Comparison of ENCODE assay signal across 8 cellular contexts in the genomic region with DNA sequence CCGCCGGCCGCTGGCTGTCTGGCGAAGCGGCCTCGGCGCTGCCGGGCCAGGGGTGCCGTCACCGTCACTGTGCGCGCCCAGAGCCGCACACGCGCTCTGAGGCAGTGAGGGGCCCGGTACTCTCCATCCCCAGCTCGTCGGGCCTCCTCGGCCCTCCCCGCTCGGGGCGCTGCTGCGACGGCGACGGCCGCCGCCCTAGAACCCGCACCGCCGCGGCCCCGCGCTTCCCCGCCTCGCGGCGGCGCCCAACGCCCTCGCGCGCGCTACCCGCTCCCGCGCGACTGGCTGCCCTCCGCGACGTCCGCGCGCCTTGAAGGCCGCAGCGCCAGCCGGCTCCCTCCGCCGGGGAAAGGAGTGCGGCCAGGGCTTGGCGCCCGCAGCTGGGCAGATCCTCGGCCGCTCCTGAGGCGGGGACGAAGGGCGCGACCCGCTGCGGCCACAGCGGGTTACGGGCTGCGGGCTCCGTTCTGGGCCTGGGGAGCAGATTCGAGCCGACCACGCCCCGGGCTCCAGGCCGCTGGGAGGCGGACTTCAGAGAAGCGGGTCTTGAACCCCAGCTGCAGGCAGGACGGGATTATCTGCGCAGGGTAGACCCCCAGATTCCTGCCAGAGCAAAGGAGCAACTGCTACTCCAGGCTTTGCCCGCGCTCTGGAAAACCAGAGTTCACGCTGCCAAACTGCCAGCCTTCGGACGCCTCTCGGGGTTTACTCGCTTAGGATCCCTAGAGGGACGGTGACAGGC. TPM values are rescaled to one million over a fixed set of nuclear protein-coding genes. Genes with fewer than 3 reads are reported as not detected.
DNase-seq lines count a peak whose midpoint lies in the region; ATAC-seq and TF ChIP-seq lines count a peak whose summit lies in the region.

A gene (minus strand): TSS at position 283 of the 742 bp plus-strand sequence. CDS start 519 bp downstream, outside the sequence.

- H3K4me3 Mint-ChIP-seq in endodermal cell = peak within 1 kb of the TSS; percentile 75

- peaks cover 11% of the 10 kb centered on the region for H3K36me3 Mint-ChIP-seq in endodermal cell (ENCODE audit: low read depth)

- H3K27ac ChIP-seq in endodermal cell (ENCODE audit: low read depth, low read length) = peak within 1 kb of the TSS; percentile 73

- peak within 1 kb of the TSS; percentile 92 for H3K4me3 ChIP-seq in endodermal cell (ENCODE audit: low read length)

- no peaks in the 10 kb centered on the region for H3K27me3 ChIP-seq in endodermal cell (ENCODE audit: control insufficient read depth, insufficient read depth, low read length, poor library complexity, severe bottlenecking)

- H3K4me1 ChIP-seq in endodermal cell (ENCODE audit: control insufficient read depth, insufficient read depth, low read length) = no peaks in the 10 kb centered on the region

- no peaks in the 10 kb centered on the region for H3K9me3 ChIP-seq in endodermal cell (ENCODE audit: control insufficient read depth, low read length)

- DNase-seq in C1 segment of cervical spinal cord (lab: John Stamatoyannopoulos, UW) (peak in 13 of 14 donors; percentile 19 to 84 (median 65)), NCI-H1048 (lab: John Stamatoyannopoulos, UW) (peak; percentile 43), endodermal cell (peak; percentile 92), lung microvascular endothelial cell (ENCODE audit: low read depth in 2 of 2) (peak; percentile 78 to 81)
- peak; percentile 39 for DNase-seq in activated CD4-positive, alpha-beta T cell treated with anti-CD3 and anti-CD28 coated beads, Interleukin-2, amount 50 U/mL, for 1 hour
- DNase-seq in stimulated activated CD4-positive, alpha-beta T cell treated with anti-CD3 and anti-CD28 coated beads, Interleukin-4, amount 100 ng/mL, for 4 hours = peak; percentile 33 to 56

- peaks cover 15% of the 10 kb centered on the region for H3K27me3 Mint-ChIP-seq in endodermal cell (ENCODE audit: insufficient read depth)

- H3K27ac Mint-ChIP-seq in endodermal cell = peak within 1 kb of the TSS; percentile 88

- H3K9ac ChIP-seq in endodermal cell (ENCODE audit: extremely low read depth, low read length, poor library complexity, severe bottlenecking) = peak within 1 kb of the TSS; percentile 59

- peaks cover 3% of the 10 kb centered on the region for H3K4me1 Mint-ChIP-seq in endodermal cell

- no peaks in the 10 kb centered on the region for H3K9me3 Mint-ChIP-seq in endodermal cell

- 11 to 22% methylated on average over 57 to 91 of the region's 91 CpGs for WGBS in endodermal cell (ENCODE audit: insufficient coverage in 1 of 2, insufficient read length in 1 of 2), 2 experiments

- TF ChIP-seq CTCF in endodermal cell (conservative IDR thresholded peaks at IDR 0.05) = no peak

- peaks cover 6% of the 10 kb centered on the region for H3K36me3 ChIP-seq in endodermal cell (ENCODE audit: control insufficient read depth, insufficient read depth, low read length)

- ATAC-seq in GM19395 (IDR thresholded peaks at IDR 0.05; ENCODE audit: unreplicated experiment) (peak; percentile 57), GM18873 (IDR thresholded peaks at IDR 0.05; ENCODE audit: low FRiP score, unreplicated experiment) (no peak)

RNA-seq across cellular contexts. Expression of the gene that starts here (rescaled TPM):
- total RNA-seq in endodermal cell (10 to 100 TPM; 19.5 to 33.7 TPM), lung microvascular endothelial cell (15.3 and 35.5 TPM in 2 replicates)
- polyA plus RNA-seq in endodermal cell (2013, experiment 1 of 2) = 33.4 TPM
- polyA plus RNA-seq in endodermal cell (2013, experiment 2 of 2) = 27.4 TPM

Comparison
In these comparisons a context has a peak if more than half of its experiments do, and no peak if none do; other contexts are left out.
1. DNase-seq: peak in every context shown above with its lines; median percentile 92 in endodermal cell; 80 in lung microvascular endothelial cell; 65 in C1 segment of cervical spinal cord; 44 in stimulated activated CD4-positive, alpha-beta T cell treated with anti-CD3 and anti-CD28 coated beads, Interleukin-4, amount 100 ng/mL, for 4 hours; 43 in NCI-H1048; 39 in activated CD4-positive, alpha-beta T cell treated with anti-CD3 and anti-CD28 coated beads, Interleukin-2, amount 50 U/mL, for 1 hour.